Comparison of ENCODE assay signal across 19 cellular contexts in genomic region chr1:118100686-118101300, GRCh38.
DNase-seq lines count a peak whose midpoint lies in the region; ATAC-seq, FAIRE-seq and TF ChIP-seq lines count a peak whose summit lies in the region.
"Had no signal": no experiment of that assay in that cellular context is flagged by ENCODE, and none has a peak within 500 bp of the region (broad histone marks: within the 10 kb centered on the region; RNA-seq: fewer than 3 reads in every experiment).

No MANE protein-coding gene starts in this region.

- H3K4me2 ChIP-seq in PC-3 (ENCODE audit: low read length) = peak overlapping the region; percentile 75

- intact Hi-C loops in PC-3 (cut with micrococcal nuclease) (no loop called here), right lobe of liver (cut with DNase I) (no loop called here)

- H3K9ac ChIP-seq in PC-3 (ENCODE audit: low read length) = peak overlapping the region; percentile 77
- H3K9ac ChIP-seq: parathyroid adenoma had no signal

- H3K36me3 ChIP-seq in PC-3 (ENCODE audit: low read depth, low read length) (no peaks in the 10 kb centered on the region), right lobe of liver (no peaks in the 10 kb centered on the region)
- H3K36me3 ChIP-seq: cardiac muscle cell, gastrocnemius medialis, suprapubic skin had no signal

- POLR2A ChIA-PET in PC-3 (lab: Charles Lee; ENCODE audit: unreplicated experiment) = interaction anchor here (0.6 kb wide), 1 partner anchor 86 kb away, joined by 4 read pairs; no protein-coding TSS in a partner anchor
- POLR2A ChIA-PET in activated CD8-positive, alpha-beta T cell treated with anti-CD3 and anti-CD28 coated beads, Interleukin-2, amount 10 ng/mL, durations not matched to agents 7 days and 5 days (lab: Charles Lee) = no interaction called here

- H3K4me3 ChIP-seq in PC-3 (ENCODE audit: low read length) = no peak overlapping the region
- no peak overlapping the region for H3K4me3 ChIP-seq in right lobe of liver
- H3K4me3 ChIP-seq: cardiac muscle cell, gastrocnemius medialis, suprapubic skin had no signal

- no peak overlapping the region for H2AFZ ChIP-seq in PC-3 (ENCODE audit: low read length)
- H2AFZ ChIP-seq: parathyroid adenoma had no signal

- no peak for TF ChIP-seq POLR2A in right lobe of liver (IDR thresholded peaks at IDR 0.05)

- H3K79me2 ChIP-seq in PC-3 (ENCODE audit: low read length) = no peaks in the 10 kb centered on the region
- H3K79me2 ChIP-seq: parathyroid adenoma had no signal

- H3K36me3 Mint-ChIP-seq in activated CD8-positive, alpha-beta T cell treated with anti-CD3 and anti-CD28 coated beads, Interleukin-2, amount 10 ng/mL, durations not matched to agents 7 days and 5 days (ENCODE audit: low read depth) = no peaks in the 10 kb centered on the region
- H3K36me3 Mint-ChIP-seq: activated naive CD8-positive, alpha-beta T cell treated with anti-CD3 and anti-CD28 coated beads for 36 hours; immature natural killer cell; mesothelial cell of epicardium had no signal

- no peaks in the 10 kb centered on the region for H3F3A ChIP-seq in PC-3 (ENCODE audit: low read length, unreplicated experiment)

- H3K4me1 Mint-ChIP-seq in activated CD8-positive, alpha-beta T cell treated with anti-CD3 and anti-CD28 coated beads, Interleukin-2, amount 10 ng/mL, durations not matched to agents 7 days and 5 days (ENCODE audit: low read depth) = no peaks in the 10 kb centered on the region
- H3K4me1 Mint-ChIP-seq: activated naive CD8-positive, alpha-beta T cell treated with anti-CD3 and anti-CD28 coated beads for 36 hours; immature natural killer cell had no signal

- no peaks in the 10 kb centered on the region for H3K9me3 Mint-ChIP-seq in activated CD8-positive, alpha-beta T cell treated with anti-CD3 and anti-CD28 coated beads, Interleukin-2, amount 10 ng/mL, durations not matched to agents 7 days and 5 days (ENCODE audit: insufficient read depth)
- H3K9me3 Mint-ChIP-seq: activated naive CD8-positive, alpha-beta T cell treated with anti-CD3 and anti-CD28 coated beads for 36 hours; mesothelial cell of epicardium had no signal

- H3K27ac ChIP-seq in PC-3 (ENCODE audit: low read length) = peak overlapping the region; percentile 95
- H3K27ac ChIP-seq in right lobe of liver = no peak overlapping the region
- H3K27ac ChIP-seq: cardiac muscle cell, gastrocnemius medialis, parathyroid adenoma, suprapubic skin had no signal

- H3K4me3 Mint-ChIP-seq in activated CD8-positive, alpha-beta T cell treated with anti-CD3 and anti-CD28 coated beads, Interleukin-2, amount 10 ng/mL, durations not matched to agents 7 days and 5 days = no peak overlapping the region
- H3K4me3 Mint-ChIP-seq: activated naive CD8-positive, alpha-beta T cell treated with anti-CD3 and anti-CD28 coated beads for 36 hours; immature natural killer cell; mesothelial cell of epicardium had no signal

- CTCF ChIA-PET in PC-3 (lab: Charles Lee) = no interaction called here
- CTCF ChIA-PET in activated CD8-positive, alpha-beta T cell treated with anti-CD3 and anti-CD28 coated beads, Interleukin-2, amount 10 ng/mL, durations not matched to agents 7 days and 5 days (lab: Charles Lee) = no interaction called here

- H3K4me1 ChIP-seq in PC-3 (ENCODE audit: insufficient read depth, low read length) = peaks cover 34% of the 10 kb centered on the region
- H3K4me1 ChIP-seq in right lobe of liver = peaks cover 0 to 5% (median 0%) of the 10 kb centered on the region in 4 donors
- H3K4me1 ChIP-seq: gastrocnemius medialis, parathyroid adenoma, suprapubic skin had no signal

- BruUV-seq in PC-3 (replicated peaks; lab: Mats Ljungman, UMichigan) = no TSS peak

- no peaks in the 10 kb centered on the region for H4K20me1 ChIP-seq in PC-3 (ENCODE audit: low read length)

- no peaks in the 10 kb centered on the region for H3K9me2 ChIP-seq in PC-3 (replicated peaks; ENCODE audit: low read length)

- FAIRE-seq in frontal cortex (lab: Jason Lieb, UNC) = no peak
- FAIRE-seq: GM12891 had no signal

- no peak for TF ChIP-seq CTCF in PC-3 (conservative IDR thresholded peaks at IDR 0.05; ENCODE audit: low read depth, low read length)
- TF ChIP-seq CTCF in right lobe of liver (IDR thresholded peaks at IDR 0.05) = no peak

- no peak overlapping the region for H3K27ac Mint-ChIP-seq in activated CD8-positive, alpha-beta T cell treated with anti-CD3 and anti-CD28 coated beads, Interleukin-2, amount 10 ng/mL, durations not matched to agents 7 days and 5 days
- H3K27ac Mint-ChIP-seq: activated naive CD8-positive, alpha-beta T cell treated with anti-CD3 and anti-CD28 coated beads for 36 hours; immature natural killer cell; mesothelial cell of epicardium had no signal

- no peaks in the 10 kb centered on the region for H3K27me3 Mint-ChIP-seq in activated CD8-positive, alpha-beta T cell treated with anti-CD3 and anti-CD28 coated beads, Interleukin-2, amount 10 ng/mL, durations not matched to agents 7 days and 5 days (ENCODE audit: low read depth)

- no peaks in the 10 kb centered on the region for H3K27me3 ChIP-seq in PC-3 (ENCODE audit: low read length)
- no peaks in the 10 kb centered on the region for H3K27me3 ChIP-seq in right lobe of liver
- H3K27me3 ChIP-seq: cardiac muscle cell, gastrocnemius medialis, suprapubic skin had no signal

- H3K9me3 ChIP-seq in PC-3 (ENCODE audit: low read length) (no peaks in the 10 kb centered on the region), right lobe of liver (no peaks in the 10 kb centered on the region)
- H3K9me3 ChIP-seq: gastrocnemius medialis, suprapubic skin had no signal

- DNase-seq in COLO668 (lab: John Stamatoyannopoulos, UW; ENCODE audit: unreplicated experiment) (peak; percentile 80), NCI-H1417 (lab: John Stamatoyannopoulos, UW) (peak; percentile 45 to 95 (median 72)), PC-3 (peak; percentile 80), right lobe of liver (peak in 1 of 3 donors; percentile 19), cerebellum (ENCODE audit: low spot score) (no peak), frontal cortex (ENCODE audit: low spot score in 2 of 2) (no peak)
- no peak for DNase-seq in activated CD8-positive, alpha-beta T cell treated with anti-CD3 and anti-CD28 coated beads, Interleukin-2, amount 10 ng/mL, durations not matched to agents 7 days and 5 days
- DNase-seq: activated CD4-positive, CD25-positive, alpha-beta regulatory T cell treated with anti-CD3 and anti-CD28 coated beads, Interleukin-2, amount 50 U/mL, for 72 hours; activated naive CD8-positive, alpha-beta T cell treated with anti-CD3 and anti-CD28 coated beads for 36 hours; gastrocnemius medialis; immature natural killer cell; Karpas-422; NCI-H2171 treated with DMSO at 0.1 percent for 48 hours had no signal

- ATAC-seq in PC-3 = peak; percentile 84
- peak; percentile 92 to 98 (median 95) for ATAC-seq in right lobe of liver
- no peak for ATAC-seq in HG03280 (IDR thresholded peaks at IDR 0.05; ENCODE audit: unreplicated experiment)
- no peak for ATAC-seq in activated CD8-positive, alpha-beta T cell treated with anti-CD3 and anti-CD28 coated beads, Interleukin-2, amount 10 ng/mL, durations not matched to agents 7 days and 5 days
- ATAC-seq: gastrocnemius medialis had no signal

Comparison
In these comparisons a context has a peak if more than half of its experiments do, and no peak if none do; other contexts are left out.
1. DNase-seq: peak in COLO668 (single experiment), NCI-H1417 (3 of 3) and PC-3 (single experiment); none in cerebellum (single experiment), frontal cortex (0 of 2) and activated CD8-positive, alpha-beta T cell treated with anti-CD3 and anti-CD28 coated beads, Interleukin-2, amount 10 ng/mL, durations not matched to agents 7 days and 5 days (single experiment).
2. ATAC-seq: peak in PC-3 (single experiment) and right lobe of liver (4 of 4); none in HG03280 (single experiment) and activated CD8-positive, alpha-beta T cell treated with anti-CD3 and anti-CD28 coated beads, Interleukin-2, amount 10 ng/mL, durations not matched to agents 7 days and 5 days (single experiment).